ENCODE assay signal across 21 cellular contexts in the genomic region with DNA sequence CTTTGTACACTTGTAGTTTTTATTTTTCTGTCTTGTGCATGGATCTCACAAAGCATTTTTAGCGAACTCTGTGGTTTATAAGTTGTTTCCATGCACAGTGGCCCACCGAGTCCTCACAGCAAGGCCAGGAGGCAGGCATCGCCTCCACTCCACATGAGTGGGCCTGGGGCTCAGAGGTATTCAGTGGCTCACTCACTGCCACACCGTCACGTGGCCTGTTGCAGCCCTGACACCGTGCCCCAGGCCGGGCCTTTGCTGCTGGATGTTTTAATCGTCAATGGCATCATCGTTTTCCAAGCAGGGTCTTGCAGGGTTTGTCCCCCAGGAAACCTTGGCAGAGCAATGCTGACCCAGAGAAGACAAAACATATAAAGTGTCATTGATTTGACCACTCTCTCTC. TPM values are rescaled to one million over a fixed set of nuclear protein-coding genes. Genes with fewer than 3 reads are reported as not detected.
"Had no signal": no experiment of that assay in that cellular context is flagged by ENCODE, and none has a peak within 500 bp of the region (broad histone marks: within the 10 kb centered on the region; RNA-seq: fewer than 3 reads in every experiment).

No MANE protein-coding gene starts in this region.

- H3K4me3 ChIP-seq: MG63, SJSA1, SK-N-MC had no signal

- H3K4me1 ChIP-seq: SJSA1 had no signal

- H3K36me3 ChIP-seq: MG63, SJSA1 had no signal

- H3K27ac ChIP-seq: SJSA1, SK-N-MC had no signal

- DNase-seq: Karpas-422, KG1, MG63, NCI-H1092 treated with DMSO at 0.1 percent for 48 hours, NCI-H1436, NCI-H187, NCI-H2029, NCI-H2081 treated with DMSO at 0.1 percent for 48 hours, NCI-H2171, NCI-H226, NCI-H446, NCI-H510A, NCI-H524 treated with DMSO at 0.1 percent for 48 hours, NCI-H69, NCI-H774, Right ventricle myocardium superior, RPMI8226, SIG-M5 had no signal

RNA-seq across cellular contexts. Expression of a gene that starts 59.8 kb away (rescaled TPM):
- total RNA-seq: HT-29, Right ventricle myocardium superior, SJSA1 had no signal
